Comparison of ENCODE assay signal across 8 cellular contexts in the genomic region with DNA sequence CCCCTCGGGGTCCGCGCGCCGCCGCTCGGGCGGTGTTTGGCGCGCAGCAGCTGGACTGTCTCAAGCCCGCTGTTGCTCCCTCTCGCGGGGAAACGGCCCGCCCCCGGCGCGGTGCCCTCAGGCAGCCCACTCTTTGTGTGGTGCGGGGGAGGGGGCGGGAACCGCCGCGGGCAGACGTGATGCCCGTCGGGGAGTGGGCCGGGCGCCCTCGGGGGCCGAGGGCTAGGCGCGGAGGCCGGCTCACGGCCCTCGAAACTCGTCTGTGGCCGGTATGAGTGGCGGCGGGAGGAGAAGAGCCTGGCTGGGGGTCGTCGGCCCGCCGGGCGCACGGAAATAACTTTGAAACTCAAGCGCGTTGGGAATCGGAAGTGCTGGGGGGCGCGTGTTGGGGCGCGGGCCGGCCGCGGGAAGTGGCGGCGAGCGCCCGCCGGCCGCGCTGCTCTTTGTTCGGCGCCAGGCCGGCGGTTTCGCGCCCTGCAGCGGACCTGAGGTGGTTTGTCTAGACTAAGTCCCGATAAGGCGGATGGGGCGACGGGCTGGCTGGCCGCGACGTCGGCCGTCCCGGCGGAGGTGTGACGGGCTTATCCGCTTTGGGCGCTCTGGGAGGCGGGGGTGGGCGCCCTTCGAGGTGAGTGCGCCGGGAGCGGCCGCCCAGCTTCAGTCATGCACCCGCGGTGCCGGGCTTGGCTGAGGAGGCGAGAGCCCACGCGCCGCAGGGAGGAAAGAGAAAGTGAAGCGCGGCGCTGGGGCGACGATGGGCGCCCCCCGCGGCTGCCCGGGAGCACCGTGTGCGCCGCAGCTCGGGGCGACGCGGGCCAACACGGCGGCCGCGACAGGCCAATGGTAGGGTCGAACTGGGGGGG. TPM values are rescaled to one million over a fixed set of nuclear protein-coding genes. Genes with fewer than 3 reads are reported as not detected.
A peak's percentile ranks its signal among the peaks of the same experiment; 100 is the strongest.
DNase-seq lines count a peak whose midpoint lies in the region; ATAC-seq and TF ChIP-seq lines count a peak whose summit lies in the region.

No MANE protein-coding gene starts in this region.

- peak overlapping the region; percentile 99 for H3K4me3 Mint-ChIP-seq in CD8-positive, alpha-beta T cell

- H3K27ac Mint-ChIP-seq in CD8-positive, alpha-beta T cell: peak overlapping the region; percentile 99

- peak in 6 of 7 experiments; percentile 36 to 78 (median 54) for DNase-seq in CD8-positive, alpha-beta T cell
- DNase-seq in activated T-cell treated with anti-CD3 and anti-CD28 coated beads for 48 hours (ENCODE audit: low read depth) (peak; percentile 42), esophagus squamous epithelium (lab: John Stamatoyannopoulos, UW) (no peak), uterus (peak; percentile 57 to 67), globus pallidus (ENCODE audit: low spot score) (no peak)

- H3K79me2 ChIP-seq in Loucy (ENCODE audit: insufficient read depth, low read length): peaks cover 90% of the 10 kb centered on the region

- peaks cover 43% of the 10 kb centered on the region for H3K4me1 Mint-ChIP-seq in CD8-positive, alpha-beta T cell (ENCODE audit: low read depth)

- TF ChIP-seq CTCF in CD8-positive, alpha-beta T cell (IDR thresholded peaks at IDR 0.05): peak; percentile 19
- TF ChIP-seq CTCF in Loucy (conservative IDR thresholded peaks at IDR 0.05; ENCODE audit: low read length) (no peak), esophagus squamous epithelium (IDR thresholded peaks at IDR 0.05) (peak in 2 of 6 experiments; percentile 13 to 20), neutrophil (IDR thresholded peaks at IDR 0.05) (peak; percentile 29), uterus (IDR thresholded peaks at IDR 0.05) (peak in 2 of 4 experiments; percentile 18 to 29)

- no peak overlapping the region for H2AFZ ChIP-seq in Loucy (ENCODE audit: low read length)

- ATAC-seq in CD8-positive, alpha-beta T cell: no peak
- ATAC-seq in GM18909 (IDR thresholded peaks at IDR 0.05; ENCODE audit: poor library complexity, unreplicated experiment): no peak

- no peaks in the 10 kb centered on the region for H3K9me2 ChIP-seq in Loucy (replicated peaks; ENCODE audit: low read depth, low read length)

- H3K4me3 ChIP-seq in CD8-positive, alpha-beta T cell (ENCODE audit: low read depth, low read length): peak overlapping the region; percentile 96
- H3K4me3 ChIP-seq in Loucy (ENCODE audit: low read length, poor library complexity, severe bottlenecking) (peak overlapping the region; percentile 100), esophagus squamous epithelium (peak overlapping the region; percentile 59 to 95 (median 92)), neutrophil (ENCODE audit: low read depth in 1 of 2, low read length in 1 of 2) (peak overlapping the region; percentile 81 to 96), uterus (peak overlapping the region; percentile 83 to 94)

- peaks cover 43% of the 10 kb centered on the region for H3K36me3 Mint-ChIP-seq in CD8-positive, alpha-beta T cell

- no peaks in the 10 kb centered on the region for H3K27me3 ChIP-seq in CD8-positive, alpha-beta T cell (ENCODE audit: insufficient read depth, low read length)
- H3K27me3 ChIP-seq in Loucy (ENCODE audit: insufficient read depth, low read length, poor library complexity, severe bottlenecking): peaks cover 45% of the 10 kb centered on the region
- no peaks in the 10 kb centered on the region for H3K27me3 ChIP-seq in esophagus squamous epithelium
- H3K27me3 ChIP-seq in neutrophil: no peaks in the 10 kb centered on the region
- no peaks in the 10 kb centered on the region for H3K27me3 ChIP-seq in uterus

- H3K4me1 ChIP-seq in CD8-positive, alpha-beta T cell (ENCODE audit: insufficient read depth, low read length): peaks cover 40% of the 10 kb centered on the region
- H3K4me1 ChIP-seq in Loucy (ENCODE audit: insufficient read depth, low read length, poor library complexity, severe bottlenecking) (peaks cover 30% of the 10 kb centered on the region), esophagus squamous epithelium (peaks cover 32 to 70% (median 35%) of the 10 kb centered on the region in 3 donors), neutrophil (ENCODE audit: control insufficient read depth in 1 of 2, insufficient read depth in 1 of 2, low read depth in 1 of 2, low read length in 1 of 2) (peaks cover 49 to 50% of the 10 kb centered on the region in 2 experiments), uterus (peaks cover 0 to 13% of the 10 kb centered on the region in 2 donors)

- peak overlapping the region; percentile 59 for H3K4me2 ChIP-seq in Loucy (ENCODE audit: low read depth, low read length, poor library complexity, severe bottlenecking)

- TF ChIP-seq POLR2A in esophagus squamous epithelium (IDR thresholded peaks at IDR 0.05): no peak
- no peak for TF ChIP-seq POLR2A in uterus (IDR thresholded peaks at IDR 0.05)

- CTCF ChIA-PET in CD8-positive, alpha-beta T cell (lab: Charles Lee): interaction anchor here (0.9 to 2.4 kb wide), 6 partner anchors 12 to 97 kb away, joined by 3 to 12 read pairs (median 4); no protein-coding TSS in a partner anchor

- H3K27me3 Mint-ChIP-seq in CD8-positive, alpha-beta T cell (ENCODE audit: low read depth): no peaks in the 10 kb centered on the region

- peak overlapping the region; percentile 96 for H3K27ac ChIP-seq in CD8-positive, alpha-beta T cell (ENCODE audit: low read depth, low read length)
- H3K27ac ChIP-seq in esophagus squamous epithelium (peak overlapping the region; percentile 94 to 100 (median 99)), neutrophil (peak overlapping the region; percentile 97), uterus (peak overlapping the region; percentile 99 to 100)

- POLR2A ChIA-PET in CD8-positive, alpha-beta T cell (lab: Charles Lee): interaction anchor here (0.7 to 7.1 kb wide), 11 partner anchors 17 to 245 kb away, joined by 3 to 129 read pairs (median 4); a partner anchor contains a TSS

- no peaks in the 10 kb centered on the region for H3K9me3 ChIP-seq in CD8-positive, alpha-beta T cell (ENCODE audit: low read length)
- H3K9me3 ChIP-seq in Loucy (ENCODE audit: insufficient read depth, low read depth, low read length) (no peaks in the 10 kb centered on the region), esophagus squamous epithelium (no peaks in the 10 kb centered on the region), neutrophil (no peaks in the 10 kb centered on the region), uterus (no peaks in the 10 kb centered on the region)

- intact Hi-C loops in CD8-positive, alpha-beta T cell (cut with DNase I, micrococcal nuclease): loop anchor here in 1 of 2 experiments (1.0 to 5.0 kb wide), 2 partner anchors 72 to 1787 kb away; a partner anchor contains a TSS
- intact Hi-C loops in esophagus squamous epithelium (cut with DNase I) (no loop called here), uterus (cut with DNase I; ENCODE audit: low total_unique reads) (no loop called here)

- WGBS in esophagus squamous epithelium, 2 donors: 0% methylated on average over 19 of the region's 118 CpGs; no CpG with 5 or more reads in 1 of the 2 donors

- H4K20me1 ChIP-seq in Loucy (ENCODE audit: insufficient read depth, low read length, poor library complexity, severe bottlenecking): peaks cover 51% of the 10 kb centered on the region

- H3F3A ChIP-seq in Loucy (ENCODE audit: low read depth): peaks cover 22% of the 10 kb centered on the region

- H3K36me3 ChIP-seq in CD8-positive, alpha-beta T cell (ENCODE audit: insufficient read depth, low read length): peaks cover 19% of the 10 kb centered on the region
- H3K36me3 ChIP-seq in Loucy (ENCODE audit: insufficient read depth, low read length) (peaks cover 45% of the 10 kb centered on the region), esophagus squamous epithelium (peaks cover 6 to 26% (median 7%) of the 10 kb centered on the region in 3 donors), neutrophil (no peaks in the 10 kb centered on the region), uterus (no peaks in the 10 kb centered on the region)

- peak overlapping the region; percentile 100 for H3K9ac ChIP-seq in Loucy (ENCODE audit: low read depth, low read length, poor library complexity, severe bottlenecking)

- H3K9me3 Mint-ChIP-seq in CD8-positive, alpha-beta T cell: no peaks in the 10 kb centered on the region

RNA-seq across cellular contexts. Expression of a gene that starts 0.7 kb away (rescaled TPM):
- 1,000 to 10,000 TPM; 1,661 to 1,675 TPM for total RNA-seq in CD8-positive, alpha-beta T cell
- 1,000 to 10,000 TPM in 2 of 4 donors, 100 to 1,000 TPM in 2; 670 to 1,121 (median 903) TPM for total RNA-seq in esophagus squamous epithelium
- 100 to 1,000 TPM; 693 to 966 (median 818) TPM for total RNA-seq in uterus

Comparison
In these comparisons a context has a peak if more than half of its experiments do, and no peak if none do; other contexts are left out.
1. DNase-seq: peak in CD8-positive, alpha-beta T cell (6 of 7), activated T-cell treated with anti-CD3 and anti-CD28 coated beads for 48 hours (single experiment) and uterus (2 of 2); none in esophagus squamous epithelium (single experiment) and globus pallidus (single experiment).
2. Peak in every context shown above with its lines, with median percentiles within 50 percentile points of each other: H3K27ac ChIP-seq and H3K4me3 ChIP-seq.